ENCODE assay signal across 25 cellular contexts in the genomic region with DNA sequence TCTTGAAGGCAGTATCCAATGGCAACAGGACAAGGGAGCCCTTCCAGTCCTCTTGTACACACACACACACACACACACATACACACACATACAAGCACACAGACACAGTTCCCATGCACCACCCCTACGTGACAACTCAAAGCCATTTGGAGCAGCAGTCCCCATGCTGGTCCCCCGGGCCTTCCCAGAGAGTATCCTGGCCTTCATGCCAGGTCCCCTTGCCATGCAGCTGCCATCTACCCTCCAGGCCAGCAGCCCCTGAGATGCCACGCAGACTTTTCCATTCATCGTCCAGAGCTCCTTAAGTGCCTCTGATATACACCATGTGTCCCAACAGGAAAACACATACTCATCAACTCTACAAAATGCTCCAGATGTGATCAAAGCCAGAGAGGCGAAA.
"Had no signal": no experiment of that assay in that cellular context is flagged by ENCODE, and none has a peak within 500 bp of the region (broad histone marks: within the 10 kb centered on the region; RNA-seq: fewer than 3 reads in every experiment).

No MANE protein-coding gene starts in this region.

- H3K4me1 Mint-ChIP-seq: activated CD4-positive, alpha-beta T cell treated with anti-CD3 and anti-CD28 coated beads for 36 hours; activated CD4-positive, alpha-beta T cell treated with anti-CD3 and anti-CD28 coated beads, Interleukin-2, amount 10 ng/mL, durations not matched to agents 24 days and 14 days; activated T-helper 17 cell treated with anti-CD3 and anti-CD28 coated beads, Interleukin-2, amount 50 U/mL, for 72 hours had no signal

- DNase-seq: activated CD4-positive, alpha-beta memory T cell treated with anti-CD3 and anti-CD28 coated beads for 36 hours; activated CD4-positive, alpha-beta T cell treated with anti-CD3 and anti-CD28 coated beads for 36 hours; activated CD4-positive, alpha-beta T cell treated with anti-CD3 and anti-CD28 coated beads, Interleukin-2, amount 10 ng/mL, durations not matched to agents 24 days and 14 days; activated CD4-positive, CD25-positive, alpha-beta regulatory T cell; activated CD4-positive, CD25-positive, alpha-beta regulatory T cell treated with anti-CD3 and anti-CD28 coated beads, Interleukin-2, amount 50 U/mL, for 72 hours; activated CD8-positive, alpha-beta T cell treated with anti-CD3 and anti-CD28 coated beads, Interleukin-2, amount 10 ng/mL, durations not matched to agents 7 days and 5 days; activated effector memory CD4-positive, alpha-beta T cell treated with Interleukin-2 at 50 U/mL for 16 hours; activated gamma-delta T cell treated with Interleukin-2 at 50 U/mL for 16 hours; activated naive CD4-positive, alpha-beta T cell treated with anti-CD3 and anti-CD28 coated beads, Interleukin-2, amount 50 U/mL, for 16 hours; activated naive CD4-positive, alpha-beta T cell treated with Interleukin-2 at 50 U/mL for 16 hours; activated T-cell treated with anti-CD3 and anti-CD28 coated beads, Interleukin-2, amount 50 U/mL, for 4 hours; amygdala; aorta; body of pancreas; caudate nucleus; effector memory CD4-positive, alpha-beta T cell; erythroblast; foreskin keratinocyte; gastrocnemius medialis; glutamatergic neuron; heart left ventricle; T-helper 2 cell had no signal

- H3K27me3 Mint-ChIP-seq: activated CD4-positive, alpha-beta T cell treated with anti-CD3 and anti-CD28 coated beads, Interleukin-2, amount 10 ng/mL, durations not matched to agents 24 days and 14 days had no signal

- H3K4me3 ChIP-seq: body of pancreas, esophagus muscularis mucosa, gastrocnemius medialis, heart left ventricle had no signal

- H3K4me1 ChIP-seq: body of pancreas, esophagus muscularis mucosa, foreskin keratinocyte, gastrocnemius medialis had no signal

- H3K36me3 Mint-ChIP-seq: activated CD4-positive, alpha-beta memory T cell treated with anti-CD3 and anti-CD28 coated beads for 36 hours; activated naive CD8-positive, alpha-beta T cell had no signal

- H3K9me3 Mint-ChIP-seq: activated CD4-positive, alpha-beta memory T cell treated with anti-CD3 and anti-CD28 coated beads for 36 hours; activated CD4-positive, alpha-beta T cell treated with anti-CD3 and anti-CD28 coated beads, Interleukin-2, amount 10 ng/mL, durations not matched to agents 24 days and 14 days; activated T-cell treated with anti-CD3 and anti-CD28 coated beads, Interleukin-2, amount 50 U/mL, for 4 hours had no signal

- H3K27ac ChIP-seq: body of pancreas, esophagus muscularis mucosa, foreskin keratinocyte, gastrocnemius medialis, heart left ventricle had no signal

- H3K4me3 Mint-ChIP-seq: activated CD4-positive, alpha-beta memory T cell treated with anti-CD3 and anti-CD28 coated beads for 36 hours; activated CD4-positive, alpha-beta T cell treated with anti-CD3 and anti-CD28 coated beads for 36 hours; activated CD4-positive, alpha-beta T cell treated with anti-CD3 and anti-CD28 coated beads, Interleukin-2, amount 10 ng/mL, durations not matched to agents 24 days and 14 days; activated CD8-positive, alpha-beta T cell treated with anti-CD3 and anti-CD28 coated beads, Interleukin-2, amount 10 ng/mL, durations not matched to agents 7 days and 5 days; activated naive CD8-positive, alpha-beta T cell; activated T-cell treated with anti-CD3 and anti-CD28 coated beads, Interleukin-2, amount 50 U/mL, for 4 hours; activated T-helper 17 cell treated with anti-CD3 and anti-CD28 coated beads, Interleukin-2, amount 50 U/mL, for 72 hours had no signal

- H3K36me3 ChIP-seq: gastrocnemius medialis, heart left ventricle had no signal

- H3K27me3 ChIP-seq: body of pancreas, esophagus muscularis mucosa, gastrocnemius medialis, heart left ventricle had no signal

- ATAC-seq: activated CD4-positive, alpha-beta T cell treated with anti-CD3 and anti-CD28 coated beads for 36 hours; activated CD8-positive, alpha-beta T cell treated with anti-CD3 and anti-CD28 coated beads, Interleukin-2, amount 10 ng/mL, durations not matched to agents 7 days and 5 days; activated T-cell treated with anti-CD3 and anti-CD28 coated beads, Interleukin-2, amount 50 U/mL, for 4 hours; activated T-helper 17 cell treated with anti-CD3 and anti-CD28 coated beads, Interleukin-2, amount 50 U/mL, for 72 hours; body of pancreas; foreskin keratinocyte; gastrocnemius medialis; heart left ventricle had no signal

- H3K27ac Mint-ChIP-seq: activated CD4-positive, alpha-beta memory T cell treated with anti-CD3 and anti-CD28 coated beads for 36 hours; activated CD4-positive, alpha-beta T cell treated with anti-CD3 and anti-CD28 coated beads for 36 hours; activated CD4-positive, alpha-beta T cell treated with anti-CD3 and anti-CD28 coated beads, Interleukin-2, amount 10 ng/mL, durations not matched to agents 24 days and 14 days; activated CD8-positive, alpha-beta T cell treated with anti-CD3 and anti-CD28 coated beads, Interleukin-2, amount 10 ng/mL, durations not matched to agents 7 days and 5 days; activated naive CD8-positive, alpha-beta T cell; activated T-helper 17 cell treated with anti-CD3 and anti-CD28 coated beads, Interleukin-2, amount 50 U/mL, for 72 hours had no signal

- H3K9me3 ChIP-seq: body of pancreas, esophagus muscularis mucosa, gastrocnemius medialis, heart left ventricle had no signal
